In the genomic region with DNA sequence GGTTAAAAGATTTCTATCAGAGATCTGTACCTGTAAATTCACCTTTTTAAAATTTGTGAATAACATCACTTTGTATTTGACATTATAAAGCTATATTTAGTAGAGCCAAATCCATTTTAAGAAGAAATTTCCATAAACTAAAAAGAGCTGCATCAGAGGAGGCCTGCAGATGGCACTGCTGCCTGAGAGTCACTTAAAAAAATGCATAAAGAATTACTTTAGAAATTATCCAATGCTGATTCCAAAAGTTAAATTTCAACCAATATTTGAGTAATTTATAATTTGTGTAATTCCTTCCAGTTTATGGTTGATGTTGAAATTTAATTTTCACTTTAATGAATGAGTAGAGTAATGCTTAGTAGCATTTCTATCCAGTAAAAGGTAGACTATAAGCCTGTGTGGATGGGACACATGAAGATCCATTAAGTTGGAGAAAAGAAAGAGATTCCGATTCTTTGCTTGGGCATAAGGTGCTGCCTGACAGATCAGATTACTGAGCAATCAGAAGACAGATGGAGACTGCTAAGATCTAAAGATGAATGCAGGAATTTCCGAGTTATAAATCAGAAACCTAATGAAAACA, we compare ENCODE assay signal across 8 cellular contexts. TPM values are rescaled to one million over a fixed set of nuclear protein-coding genes. Genes with fewer than 3 reads are reported as not detected.
DNase-seq lines count a peak whose midpoint lies in the region; ATAC-seq and TF ChIP-seq lines count a peak whose summit lies in the region.

No MANE protein-coding gene starts in this region.

- H3K27me3 ChIP-seq in testis: no peaks in the 10 kb centered on the region

- ATAC-seq in GM18519 (IDR thresholded peaks at IDR 0.05; ENCODE audit: low FRiP score, unreplicated experiment): no peak

- no peak overlapping the region for H3K4me3 ChIP-seq in testis

- no peak overlapping the region for H3K27ac ChIP-seq in testis

- DNase-seq in DMS53 treated with DMSO at 0.1 percent for 48 hours (lab: John Stamatoyannopoulos, UW; ENCODE audit: unreplicated experiment): peak; percentile 68
- DNase-seq in MV-4-11 (lab: John Stamatoyannopoulos, UW): peak; percentile 12
- peak; percentile 5 for DNase-seq in cerebellar cortex (ENCODE audit: low spot score)
- no peak for DNase-seq in nephron progenitor cell
- DNase-seq in SIG-M5 treated with dmso at 0.1 percent for 504 hours (lab: John Stamatoyannopoulos, UW; ENCODE audit: unreplicated experiment): no peak
- no peak for DNase-seq in testis
- DNase-seq in NCI-H226: no peak

- H3K27ac Mint-ChIP-seq in nephron progenitor cell: no peak overlapping the region

- intact Hi-C loops in testis (cut with DNase I; ENCODE audit: low total_unique reads): no loop called here

- 71 to 74% methylated on average over 2 of the region's 2 CpGs for WGBS in testis, 2 donors

- peaks cover 12% of the 10 kb centered on the region for H3K36me3 Mint-ChIP-seq in nephron progenitor cell (ENCODE audit: low read depth)

- peaks cover 3% of the 10 kb centered on the region for H3K27me3 Mint-ChIP-seq in nephron progenitor cell (ENCODE audit: low read depth, poor library complexity)

- no peaks in the 10 kb centered on the region for H3K9me3 Mint-ChIP-seq in nephron progenitor cell

- TF ChIP-seq POLR2A in testis (IDR thresholded peaks at IDR 0.05): no peak

- H3K4me1 Mint-ChIP-seq in nephron progenitor cell: no peaks in the 10 kb centered on the region

- H3K36me3 ChIP-seq in testis (ENCODE audit: low read depth, missing control alignments): no peaks in the 10 kb centered on the region

- no peak overlapping the region for H3K4me3 Mint-ChIP-seq in nephron progenitor cell

- no peaks in the 10 kb centered on the region for H3K4me1 ChIP-seq in testis

- no peaks in the 10 kb centered on the region for H3K9me3 ChIP-seq in testis

- TF ChIP-seq CTCF in nephron progenitor cell (IDR thresholded peaks at IDR 0.05) (peak; percentile 44), testis (IDR thresholded peaks at IDR 0.05) (peak in 1 of 3 experiments; percentile 36)

RNA-seq across cellular contexts. Expression of gene RPE65, which starts 20.7 kb away (rescaled TPM):
- total RNA-seq in testis: under 1 TPM in 1 of 2 donors, not detected in 1; 0.16 TPM
- 0.42 TPM for polyA plus RNA-seq in testis (ENCODE audit: insufficient read depth, low read depth, low replicate concordance)

RNA-seq across cellular contexts. Expression of gene DEPDC1, which starts 26.4 kb away (rescaled TPM):
- total RNA-seq in testis: 10 to 100 TPM in 1 of 2 donors, 1 to 10 TPM in 1; 7.7 to 12.7 TPM
- 10.8 TPM for polyA plus RNA-seq in testis (ENCODE audit: insufficient read depth, low read depth, low replicate concordance)

Comparison
In these comparisons a context has a peak if more than half of its experiments do, and no peak if none do; other contexts are left out.
1. DNase-seq: peak in DMS53 treated with DMSO at 0.1 percent for 48 hours (single experiment), MV-4-11 (single experiment) and cerebellar cortex (single experiment); none in nephron progenitor cell (single experiment), SIG-M5 treated with dmso at 0.1 percent for 504 hours (single experiment), testis (single experiment) and NCI-H226 (single experiment).